In the genomic region with DNA sequence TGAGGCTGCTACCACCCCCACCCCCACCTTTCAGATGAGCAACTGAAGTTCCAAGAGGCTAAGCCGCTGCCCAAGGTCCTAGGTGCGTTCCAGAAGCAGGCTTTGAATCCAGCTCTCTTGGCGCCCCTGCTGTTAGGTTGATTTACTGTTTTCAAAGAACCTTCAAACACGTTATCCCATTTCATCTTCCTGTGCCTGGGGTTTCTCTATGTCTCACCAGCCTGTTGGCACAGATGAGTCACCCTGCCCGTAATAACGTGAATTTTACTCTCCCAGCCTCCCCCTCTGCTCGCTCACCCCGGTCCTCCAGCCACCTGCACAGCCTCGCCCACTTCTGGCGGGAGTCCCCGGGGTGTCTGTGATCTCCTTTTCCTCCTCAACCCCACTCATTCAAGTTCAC, we compare ENCODE assay signal across 1 cellular context.
TF ChIP-seq lines count a peak whose summit lies in the region.

No MANE protein-coding gene starts in this region.

TF ChIP-seq in GM12878, 131 proteins besides CTCF, POLR2A, EP300 and RAD21 (continued from another document):
- TF ChIP-seq POU2F2 (IDR thresholded peaks at IDR 0.05; ENCODE audit: borderline replicate concordance, low read depth, low read length) (no peak), CBX3 (IDR thresholded peaks at IDR 0.05; ENCODE audit: borderline replicate concordance, low read depth) (no peak), LARP7 (IDR thresholded peaks at IDR 0.05) (no peak), NR2C2 (IDR thresholded peaks at IDR 0.05; ENCODE audit: borderline replicate concordance, control insufficient read depth, insufficient read length, low read depth) (no peak), CEBPB (IDR thresholded peaks at IDR 0.05; ENCODE audit: borderline replicate concordance in 1 of 2, low read depth in 2 of 2, low read length in 2 of 2) (no peak)
